ENCODE assay signal across 1 cellular context in genomic region chr17:46140645-46141197, GRCh38.
TF ChIP-seq lines count a peak whose summit lies in the region.

No MANE protein-coding gene starts in this region.

TF ChIP-seq in GM23338, 12 proteins besides CTCF, POLR2A, EP300 and RAD21 (continued from another document):
- TF ChIP-seq ETS1 (IDR thresholded peaks at IDR 0.05) = no peak
- no peak for TF ChIP-seq STAT1 (IDR thresholded peaks at IDR 0.05; ENCODE audit: unreplicated experiment)
- no peak for TF ChIP-seq ZNF462 (CRISPR knock-in tag; IDR thresholded peaks at IDR 0.05)
- TF ChIP-seq NANOG (IDR thresholded peaks at IDR 0.05; ENCODE audit: borderline replicate concordance) = no peak
- TF ChIP-seq REST (IDR thresholded peaks at IDR 0.05; ENCODE audit: unreplicated experiment) = no peak
- TF ChIP-seq EZH2 (IDR thresholded peaks at IDR 0.05; ENCODE audit: low read depth, unreplicated experiment) = no peak
- TF ChIP-seq JUNB (IDR thresholded peaks at IDR 0.05; ENCODE audit: unreplicated experiment) = no peak
- no peak for TF ChIP-seq EZH2phosphoT487 (IDR thresholded peaks at IDR 0.05; ENCODE audit: unreplicated experiment)
- no peak for TF ChIP-seq ZNF114 (CRISPR knock-in tag; IDR thresholded peaks at IDR 0.05)
- no peak for TF ChIP-seq ZNF331 (CRISPR knock-in tag; IDR thresholded peaks at IDR 0.05; ENCODE audit: low read depth)
